In genomic region chr7:92159-92767, GRCh38 we compare ENCODE assay signal across 2 cellular contexts.
A peak's percentile ranks its signal among the peaks of the same experiment; 100 is the strongest.
TF ChIP-seq lines count a peak whose summit lies in the region.

No MANE protein-coding gene starts in this region.

TF ChIP-seq in SK-N-SH, 30 proteins besides CTCF, POLR2A, EP300 and RAD21 (continued from another document):
- TF ChIP-seq SMC3 (IDR thresholded peaks at IDR 0.05; ENCODE audit: low read depth, low read length) (no peak), RCOR1 (IDR thresholded peaks at IDR 0.05; ENCODE audit: low read length) (0 out of 2 replicates have a peak, but pooled peaks have one; percentile 35), EZH2phosphoT487 (IDR thresholded peaks at IDR 0.05; ENCODE audit: borderline replicate concordance, low read depth) (no peak)
TF ChIP-seq in SK-N-SH: peak in this region for 1.

TF ChIP-seq in SK-N-SH treated with all-trans-retinoic acid at 6 μM for 48 hours, 23 proteins besides CTCF, POLR2A, EP300 and RAD21 (continued from another document):
- no peak for TF ChIP-seq PATZ1 (CRISPR knock-in tag; IDR thresholded peaks at IDR 0.05; ENCODE audit: borderline replicate concordance)
- no peak for TF ChIP-seq TSHZ2 (CRISPR knock-in tag; IDR thresholded peaks at IDR 0.05)
- no peak for TF ChIP-seq OSR1 (CRISPR knock-in tag; IDR thresholded peaks at IDR 0.05)
- TF ChIP-seq ZC3H10 (CRISPR knock-in tag; IDR thresholded peaks at IDR 0.05): no peak
- no peak for TF ChIP-seq RARB (CRISPR knock-in tag; IDR thresholded peaks at IDR 0.05)
